In genomic region chr5:132495063-132495671, GRCh38 we compare ENCODE assay signal across 8 cellular contexts. TPM values are rescaled to one million over a fixed set of nuclear protein-coding genes. Genes with fewer than 3 reads are reported as not detected.
DNase-seq lines count a peak whose midpoint lies in the region; ATAC-seq and TF ChIP-seq lines count a peak whose summit lies in the region.

No MANE protein-coding gene starts in this region.

- H3K36me3 ChIP-seq in HEK293 (ENCODE audit: control insufficient read depth in 2 of 2, insufficient read depth in 1 of 2, low read length in 2 of 2) = no peaks in the 10 kb centered on the region
- H3K36me3 ChIP-seq in iPS DF 6.9 (ENCODE audit: control insufficient read depth, insufficient read depth, low read length) = no peaks in the 10 kb centered on the region
- H3K36me3 ChIP-seq in smooth muscle cell (ENCODE audit: low read depth) = no peaks in the 10 kb centered on the region

- H3K9ac ChIP-seq in smooth muscle cell (ENCODE audit: low read depth) = peak overlapping the region; percentile 45

- TF ChIP-seq CTCF in HEK293 (tag by site-specific recombination; IDR thresholded peaks at IDR 0.05) = no peak
- no peak for TF ChIP-seq CTCF in smooth muscle cell (IDR thresholded peaks at IDR 0.05; ENCODE audit: borderline replicate concordance, insufficient read depth, poor library complexity, severe bottlenecking)

- no peaks in the 10 kb centered on the region for H4K20me1 ChIP-seq in smooth muscle cell (ENCODE audit: low read depth)

- peak overlapping the region; percentile 83 for H3K4me2 ChIP-seq in smooth muscle cell

- peak; percentile 51 for DNase-seq in activated T-cell treated with anti-CD3 and anti-CD28 coated beads, Interleukin-2, amount 50 U/mL, for 24 hours
- no peak for DNase-seq in iPS DF 6.9 (ENCODE audit: low read depth, low spot score)
- DNase-seq in smooth muscle cell (lab: John Stamatoyannopoulos, UW; ENCODE audit: unreplicated experiment) = no peak
- no peak for DNase-seq in HEK293T (ENCODE audit: extremely low spot score)
- no peak for DNase-seq in EL

- H3K9me3 ChIP-seq in HEK293 (ENCODE audit: control insufficient read depth, insufficient read depth, low read depth, low read length) (no peaks in the 10 kb centered on the region), iPS DF 6.9 (ENCODE audit: control insufficient read depth, insufficient read depth, low read length) (no peaks in the 10 kb centered on the region), smooth muscle cell (replicated peaks; ENCODE audit: low read depth) (no peaks in the 10 kb centered on the region)

- no peaks in the 10 kb centered on the region for H3K27me3 Mint-ChIP-seq in activated T-cell treated with anti-CD3 and anti-CD28 coated beads, Interleukin-2, amount 50 U/mL, for 24 hours

- WGBS in iPS DF 6.9 (ENCODE audit: insufficient coverage, insufficient read length) = no CpG with 5 or more reads among the region's 11 CpGs
- 76% methylated on average over 11 of the region's 11 CpGs for WGBS in smooth muscle cell (ENCODE audit: low lambda C conversion rate)

- no peaks in the 10 kb centered on the region for H3K9me3 Mint-ChIP-seq in activated T-cell treated with anti-CD3 and anti-CD28 coated beads, Interleukin-2, amount 50 U/mL, for 24 hours

- H3K4me1 Mint-ChIP-seq in activated T-cell treated with anti-CD3 and anti-CD28 coated beads, Interleukin-2, amount 50 U/mL, for 24 hours (ENCODE audit: low read depth) = peaks cover 77% of the 10 kb centered on the region

- H3K27ac ChIP-seq in HEK293 (ENCODE audit: extremely low read depth, low read depth, low read length) = peak overlapping the region; percentile 66; the same call in 1 of the 2 replicates
- H3K27ac ChIP-seq in iPS DF 6.9 (ENCODE audit: low read length) = no peak overlapping the region
- peak overlapping the region; percentile 78 for H3K27ac ChIP-seq in smooth muscle cell (ENCODE audit: low read depth)

- H3K27me3 ChIP-seq in iPS DF 6.9 (ENCODE audit: control insufficient read depth, insufficient read depth, low read length) (no peaks in the 10 kb centered on the region), smooth muscle cell (ENCODE audit: low read depth) (no peaks in the 10 kb centered on the region)

- peak overlapping the region; percentile 81 for H2AFZ ChIP-seq in smooth muscle cell (ENCODE audit: low read depth)

- H3K4me3 Mint-ChIP-seq in activated T-cell treated with anti-CD3 and anti-CD28 coated beads, Interleukin-2, amount 50 U/mL, for 24 hours = peak overlapping the region; percentile 88

- H3K27ac Mint-ChIP-seq in activated T-cell treated with anti-CD3 and anti-CD28 coated beads, Interleukin-2, amount 50 U/mL, for 24 hours = peak overlapping the region; percentile 99

- H3K4me3 ChIP-seq in HEK293 (ENCODE audit: low read depth, low read length) (peak overlapping the region; percentile 54), iPS DF 6.9 (ENCODE audit: low read length) (peak overlapping the region; percentile 76; the same call in 1 of the 2 replicates), smooth muscle cell (peak overlapping the region; percentile 54)

- peaks cover 22% of the 10 kb centered on the region for H3F3A ChIP-seq in smooth muscle cell (ENCODE audit: low read depth)

- CTCF ChIA-PET in HEK293 (lab: Yijun Ruan, JAX) = interaction anchor here (0.6 to 7.7 kb wide), 12 partner anchors 27 to 257 kb away, joined by 3 to 140 read pairs (median 3); no protein-coding TSS in a partner anchor
- CTCF ChIA-PET in HEK293T (lab: Yijun Ruan, JAX) = interaction anchor here (1.0 to 1.1 kb wide), 2 partner anchors 16 to 75 kb away, joined by 3 read pairs; no protein-coding TSS in a partner anchor

- H3K36me3 Mint-ChIP-seq in activated T-cell treated with anti-CD3 and anti-CD28 coated beads, Interleukin-2, amount 50 U/mL, for 24 hours (ENCODE audit: low read depth) = peaks cover 11% of the 10 kb centered on the region

- H3K79me2 ChIP-seq in smooth muscle cell (ENCODE audit: low read depth) = no peaks in the 10 kb centered on the region

- POLR2A ChIA-PET in HEK293 (lab: Yijun Ruan, JAX) (interaction anchor here (0.7 to 2.7 kb wide), 5 partner anchors 17 to 201 kb away, joined by 3 to 20 read pairs (median 13); partner anchors contain the start of genes SLC22A4 and SLC22A5), HEK293T (lab: Yijun Ruan, JAX) (interaction anchor here (0.9 to 2.5 kb wide), 8 partner anchors 11 to 201 kb away, joined by 3 to 10 read pairs (median 4); partner anchors contain the start of genes RAD50 and SLC22A4)

- H3K4me1 ChIP-seq in HEK293 (ENCODE audit: control insufficient read depth, insufficient read depth, low read length) (peaks cover 6% of the 10 kb centered on the region), iPS DF 6.9 (ENCODE audit: control insufficient read depth, insufficient read depth, low read length) (peaks cover 9% of the 10 kb centered on the region; the same call in 1 of the 2 replicates), smooth muscle cell (ENCODE audit: low read depth) (peaks cover 7% of the 10 kb centered on the region)

- ATAC-seq in HG02798 (IDR thresholded peaks at IDR 0.05; ENCODE audit: poor library complexity, unreplicated experiment) (no peak), HG03342 (IDR thresholded peaks at IDR 0.05; ENCODE audit: unreplicated experiment) (no peak)

TF ChIP-seq in HEK293, 187 proteins besides CTCF, POLR2A, EP300 and RAD21:
- peak; percentile 58; the same call in 1 of the 2 replicates for TF ChIP-seq ZNF335 (tag by site-specific recombination; conservative IDR thresholded peaks at IDR 0.05)
- 0 out of 2 replicates have a peak, but pooled peaks have one; percentile 17 for TF ChIP-seq SCRT1 (tag by site-specific recombination; IDR thresholded peaks at IDR 0.05; ENCODE audit: borderline replicate concordance)
- TF ChIP-seq, protein P1, sequence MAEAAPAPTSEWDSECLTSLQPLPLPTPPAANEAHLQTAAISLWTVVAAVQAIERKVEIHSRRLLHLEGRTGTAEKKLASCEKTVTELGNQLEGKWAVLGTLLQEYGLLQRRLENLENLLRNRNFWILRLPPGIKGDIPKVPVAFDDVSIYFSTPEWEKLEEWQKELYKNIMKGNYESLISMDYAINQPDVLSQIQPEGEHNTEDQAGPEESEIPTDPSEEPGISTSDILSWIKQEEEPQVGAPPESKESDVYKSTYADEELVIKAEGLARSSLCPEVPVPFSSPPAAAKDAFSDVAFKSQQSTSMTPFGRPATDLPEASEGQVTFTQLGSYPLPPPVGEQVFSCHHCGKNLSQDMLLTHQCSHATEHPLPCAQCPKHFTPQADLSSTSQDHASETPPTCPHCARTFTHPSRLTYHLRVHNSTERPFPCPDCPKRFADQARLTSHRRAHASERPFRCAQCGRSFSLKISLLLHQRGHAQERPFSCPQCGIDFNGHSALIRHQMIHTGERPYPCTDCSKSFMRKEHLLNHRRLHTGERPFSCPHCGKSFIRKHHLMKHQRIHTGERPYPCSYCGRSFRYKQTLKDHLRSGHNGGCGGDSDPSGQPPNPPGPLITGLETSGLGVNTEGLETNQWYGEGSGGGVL (tag by site-specific recombination; IDR thresholded peaks at IDR 0.05) = no peak

TF ChIP-seq in HEK293T, 16 proteins besides CTCF, POLR2A, EP300 and RAD21:
- TF ChIP-seq ZNF384 (IDR thresholded peaks at IDR 0.05) = no peak
- no peak for TF ChIP-seq ARNT (IDR thresholded peaks at IDR 0.05)
- no peak for TF ChIP-seq BHLHE40 (IDR thresholded peaks at IDR 0.05; ENCODE audit: borderline replicate concordance)
- TF ChIP-seq ELF4 (IDR thresholded peaks at IDR 0.05) = no peak
- TF ChIP-seq FOXK2 (IDR thresholded peaks at IDR 0.05) = no peak
- TF ChIP-seq LEF1 (IDR thresholded peaks at IDR 0.05; ENCODE audit: borderline replicate concordance) = no peak
- TF ChIP-seq CTBP1 (IDR thresholded peaks at IDR 0.05; ENCODE audit: borderline replicate concordance) = no peak
- TF ChIP-seq PKNOX1 (IDR thresholded peaks at IDR 0.05) = no peak
- TF ChIP-seq TARDBP (IDR thresholded peaks at IDR 0.05) = no peak
- no peak for TF ChIP-seq HDGF (IDR thresholded peaks at IDR 0.05; ENCODE audit: borderline replicate concordance)
- no peak for TF ChIP-seq L3MBTL2 (conservative IDR thresholded peaks at IDR 0.05)
- TF ChIP-seq FOXA1 (IDR thresholded peaks at IDR 0.05) = no peak
- no peak for TF ChIP-seq SP1 (IDR thresholded peaks at IDR 0.05)
- TF ChIP-seq NFRKB (IDR thresholded peaks at IDR 0.05) = no peak
- TF ChIP-seq SUZ12 (IDR thresholded peaks at IDR 0.05) = no peak
- no peak for TF ChIP-seq FOXM1 (IDR thresholded peaks at IDR 0.05; ENCODE audit: borderline replicate concordance)
TF ChIP-seq in HEK293T: peak in this region for 0.

RNA-seq across cellular contexts. Expression of gene IRF1, which starts 4.6 kb away (rescaled TPM):
- 15.7 and 18.0 TPM in 2 replicates for total RNA-seq in smooth muscle cell
- 19.1 and 25.5 TPM in 2 replicates for polyA plus RNA-seq in smooth muscle cell

RNA-seq across cellular contexts. Expression of gene IL5, which starts 48.2 kb away (rescaled TPM):
- not detected in 2 replicates for total RNA-seq in smooth muscle cell
- not detected in 2 replicates for polyA plus RNA-seq in smooth muscle cell
